In the genomic region with DNA sequence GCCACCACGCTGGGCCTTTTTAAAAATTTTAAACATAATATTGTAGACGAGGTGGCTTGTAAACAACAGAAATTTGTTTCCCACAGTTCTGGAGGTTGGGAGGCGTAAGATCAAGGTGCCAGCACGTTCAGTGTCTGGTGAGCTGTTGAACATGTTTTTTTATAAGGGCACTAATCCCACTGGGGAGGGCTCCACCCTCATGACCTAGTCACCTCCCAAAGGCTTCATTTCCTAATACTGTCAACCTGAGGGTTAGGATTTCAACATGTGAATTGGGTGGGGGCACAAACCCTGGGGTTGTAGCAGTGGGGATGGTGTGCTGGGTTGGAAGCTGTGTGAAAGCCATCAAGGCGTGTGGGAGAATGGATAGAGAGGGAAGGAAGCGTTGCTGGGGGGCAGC, we compare ENCODE assay signal across 21 cellular contexts. TPM values are rescaled to one million over a fixed set of nuclear protein-coding genes. Genes with fewer than 3 reads are reported as not detected.
A peak's percentile ranks its signal among the peaks of the same experiment; 100 is the strongest.
DNase-seq lines count a peak whose midpoint lies in the region; ATAC-seq, FAIRE-seq and TF ChIP-seq lines count a peak whose summit lies in the region.
"Had no signal": no experiment of that assay in that cellular context is flagged by ENCODE, and none has a peak within 500 bp of the region (broad histone marks: within the 10 kb centered on the region; RNA-seq: fewer than 3 reads in every experiment).

No MANE protein-coding gene starts in this region.

- H3K27me3 ChIP-seq in HepG2 (ENCODE audit: control insufficient read depth in 1 of 2, insufficient read depth in 2 of 2, low read length in 2 of 2) = no peaks in the 10 kb centered on the region
- H3K27me3 ChIP-seq in right lobe of liver = no peaks in the 10 kb centered on the region
- H3K27me3 ChIP-seq: brain microvascular endothelial cell had no signal

- H3K27me3 Mint-ChIP-seq in T-helper 17 cell = no peaks in the 10 kb centered on the region
- peaks cover 4 to 7% (median 4%) of the 10 kb centered on the region in 3 donors for H3K27me3 Mint-ChIP-seq in immature natural killer cell (ENCODE audit: low read depth in 3 of 3)
- no peaks in the 10 kb centered on the region for H3K27me3 Mint-ChIP-seq in stimulated activated naive CD8-positive, alpha-beta T cell treated with anti-CD3 and anti-CD28 coated beads, Interleukin-15, amount 100 ng/mL, for 72 hours

- peaks cover 65% of the 10 kb centered on the region for H3K4me1 ChIP-seq in HepG2 (ENCODE audit: insufficient read depth, low read length)
- peaks cover 0 to 41% (median 13%) of the 10 kb centered on the region in 4 donors for H3K4me1 ChIP-seq in right lobe of liver
- H3K4me1 ChIP-seq: parathyroid adenoma had no signal

- no peak overlapping the region for H3K27ac ChIP-seq in HepG2 (ENCODE audit: extremely low read length, insufficient read depth, low read length)
- H3K27ac ChIP-seq in right lobe of liver = no peak overlapping the region
- H3K27ac ChIP-seq: brain microvascular endothelial cell, parathyroid adenoma had no signal

- H3K9me3 ChIP-seq in HepG2 (ENCODE audit: low read length) = no peaks in the 10 kb centered on the region
- no peaks in the 10 kb centered on the region for H3K9me3 ChIP-seq in right lobe of liver
- H3K9me3 ChIP-seq in T-helper 17 cell (ENCODE audit: control insufficient read depth, low read length, poor library complexity, severe bottlenecking) = no peaks in the 10 kb centered on the region

- H3K27ac Mint-ChIP-seq in T-helper 17 cell = peak overlapping the region; percentile 68
- H3K27ac Mint-ChIP-seq in immature natural killer cell = peak overlapping the region in 2 of 6 donors; percentile 11 to 35
- peak overlapping the region; percentile 2 to 16 for H3K27ac Mint-ChIP-seq in stimulated activated naive CD8-positive, alpha-beta T cell treated with anti-CD3 and anti-CD28 coated beads, Interleukin-15, amount 100 ng/mL, for 72 hours

- no peak overlapping the region for H3K4me2 ChIP-seq in HepG2 (ENCODE audit: low read depth, low read length)

- CTCF ChIA-PET in HepG2 (lab: Yijun Ruan, JAX; ENCODE audit: low intra/inter-chr PET ratio, low total read pairs) = no interaction called here

- H3K36me3 Mint-ChIP-seq in T-helper 17 cell (ENCODE audit: low read depth) = peaks cover 14% of the 10 kb centered on the region
- peaks cover 11 to 29% (median 22%) of the 10 kb centered on the region in 3 donors for H3K36me3 Mint-ChIP-seq in immature natural killer cell

- no peak overlapping the region for H3K9ac ChIP-seq in HepG2 (ENCODE audit: insufficient read depth, low read depth, low read length)
- H3K9ac ChIP-seq: parathyroid adenoma had no signal

- BruUV-seq in HepG2 (replicated peaks; lab: Mats Ljungman, UMichigan) = no TSS peak

- WGBS in HepG2 (ENCODE audit: low lambda C conversion rate) = 88% methylated on average over 6 of the region's 6 CpGs
- 66% methylated on average over 6 of the region's 6 CpGs for WGBS in right lobe of liver (ENCODE audit: insufficient coverage, low coverage, low lambda C conversion rate, missing lambda C conversion rate)

- POLR2A ChIA-PET in HepG2 (lab: Yijun Ruan, JAX) = interaction anchor here (1.7 kb wide), 1 partner anchor 10 kb away, joined by 4 read pairs; no protein-coding TSS in a partner anchor

- no peak for FAIRE-seq in HepG2 (lab: Jason Lieb, UNC)
- FAIRE-seq: colon had no signal

- H3K79me2 ChIP-seq in HepG2 (ENCODE audit: insufficient read depth, low read length) = peaks cover 91% of the 10 kb centered on the region

- ATAC-seq in HepG2 (no peak), right lobe of liver (no peak), T-helper 17 cell (no peak), HG03432 (IDR thresholded peaks at IDR 0.05; ENCODE audit: unreplicated experiment) (no peak)
- ATAC-seq in stimulated activated naive CD8-positive, alpha-beta T cell treated with anti-CD3 and anti-CD28 coated beads, Interleukin-15, amount 100 ng/mL, for 72 hours = no peak
- ATAC-seq: HCT116, right cardiac atrium had no signal

- TF ChIP-seq CTCF in HepG2 (CRISPR knock-in tag; IDR thresholded peaks at IDR 0.05) = no peak
- no peak for TF ChIP-seq CTCF in right lobe of liver (IDR thresholded peaks at IDR 0.05)

- no peaks in the 10 kb centered on the region for H3K9me3 Mint-ChIP-seq in immature natural killer cell
- peaks cover 6 to 9% of the 10 kb centered on the region in 2 donors for H3K9me3 Mint-ChIP-seq in stimulated activated naive CD8-positive, alpha-beta T cell treated with anti-CD3 and anti-CD28 coated beads, Interleukin-15, amount 100 ng/mL, for 72 hours
- H3K9me3 Mint-ChIP-seq: activated T-helper 1 cell treated with anti-CD3 and anti-CD28 coated beads, Interleukin-12 subunit alpha, Interleukin-12 subunit beta, Interleukin-2, Interleukin-4 antibody, amounts not matched to agents 30 ng/mL and 10 ng/mL and 1 ng/mL, durations not matched to agents 14 hours and 24 hours and 36 hours had no signal

- H3K36me3 ChIP-seq in HepG2 (replicated peaks in 1 of 2; ENCODE audit: control insufficient read depth in 1 of 2, insufficient read depth in 2 of 2, low read length in 2 of 2) = peaks cover 8 to 41% of the 10 kb centered on the region in 2 experiments; a peak in 4 of 5 replicates
- no peaks in the 10 kb centered on the region for H3K36me3 ChIP-seq in right lobe of liver
- H3K36me3 ChIP-seq: brain microvascular endothelial cell had no signal

- peaks cover 6% of the 10 kb centered on the region; the same call in 1 of the 2 replicates for H4K20me1 ChIP-seq in HepG2 (ENCODE audit: insufficient read depth, low read length)

- no peak overlapping the region for H3K4me3 ChIP-seq in HepG2 (replicated peaks in 1 of 3; ENCODE audit: insufficient read depth in 1 of 3, low read depth in 2 of 3, low read length in 3 of 3)
- H3K4me3 ChIP-seq in right lobe of liver = no peak overlapping the region

- H3K4me1 Mint-ChIP-seq in T-helper 17 cell (peaks cover 51% of the 10 kb centered on the region), immature natural killer cell (peaks cover 58 to 60% of the 10 kb centered on the region in 2 donors)
- peaks cover 59% of the 10 kb centered on the region for H3K4me1 Mint-ChIP-seq in stimulated activated naive CD8-positive, alpha-beta T cell treated with anti-CD3 and anti-CD28 coated beads, Interleukin-15, amount 100 ng/mL, for 72 hours

- in situ Hi-C loops in HepG2 (cut with HindIII; ENCODE audit: extremely low pct_ligation_motif_present, low pct_unique_long_range_greater_than_20kb) = no loop called here

- intact Hi-C loops in HepG2 (cut with micrococcal nuclease; ENCODE audit: unreplicated experiment) (no loop called here), right lobe of liver (cut with DNase I) (no loop called here)

- TF ChIP-seq POLR2A in HepG2 (IDR thresholded peaks at IDR 0.05; ENCODE audit: insufficient read depth in 1 of 2, low read depth in 2 of 2, low read length in 2 of 2) (no peak), right lobe of liver (IDR thresholded peaks at IDR 0.05) (no peak)

- H2AFZ ChIP-seq in HepG2 (ENCODE audit: low read length) = no peak overlapping the region
- H2AFZ ChIP-seq: parathyroid adenoma had no signal

- no peak for TF ChIP-seq EP300 in HepG2 (IDR thresholded peaks at IDR 0.05; ENCODE audit: low read depth in 2 of 2, low read length in 2 of 2)
- no peak for TF ChIP-seq EP300 in HepG2 (CRISPR knock-in tag; IDR thresholded peaks at IDR 0.05; ENCODE audit: borderline replicate concordance)

- H3K4me3 Mint-ChIP-seq in T-helper 17 cell (peak overlapping the region; percentile 79), immature natural killer cell (peak overlapping the region in 3 of 5 donors; percentile 47 to 52 (median 48))
- H3K4me3 Mint-ChIP-seq in stimulated activated naive CD8-positive, alpha-beta T cell treated with anti-CD3 and anti-CD28 coated beads, Interleukin-15, amount 100 ng/mL, for 72 hours = no peak overlapping the region
- H3K4me3 Mint-ChIP-seq: activated T-helper 1 cell treated with anti-CD3 and anti-CD28 coated beads, Interleukin-12 subunit alpha, Interleukin-12 subunit beta, Interleukin-2, Interleukin-4 antibody, amounts not matched to agents 30 ng/mL and 10 ng/mL and 1 ng/mL, durations not matched to agents 14 hours and 24 hours and 36 hours had no signal

- DNase-seq in HepG2 (ENCODE audit: low spot score) (no peak), right lobe of liver (no peak), T-helper 17 cell (no peak), immature natural killer cell (no peak), amniotic stem cell (lab: John Stamatoyannopoulos, UW) (no peak), NCI-H1092 (lab: John Stamatoyannopoulos, UW) (no peak)
- no peak for DNase-seq in stimulated activated naive CD8-positive, alpha-beta T cell treated with anti-CD3 and anti-CD28 coated beads, Interleukin-15, amount 100 ng/mL, for 72 hours
- DNase-seq: activated CD4-positive, CD25-positive, alpha-beta regulatory T cell treated with anti-CD3 and anti-CD28 coated beads, Interleukin-2, amount 50 U/mL, for 72 hours; brain microvascular endothelial cell; DMS79; kidney glomerular epithelial cell; NCI-H1930; NCI-H2227 treated with DMSO at 0.1 percent for 48 hours; NCI-H774; stimulated activated CD8-positive, alpha-beta memory T cell treated with anti-CD3 and anti-CD28 coated beads, Interleukin-4, amount 100 ng/mL, for 48 hours had no signal

- no peak for TF ChIP-seq RAD21 in HepG2 (CRISPR knock-in tag; IDR thresholded peaks at IDR 0.05)

RNA-seq across cellular contexts. Expression of gene TBC1D14, which starts 27.6 kb away (rescaled TPM):
- total RNA-seq in HepG2 (2016; rRNA removed; fragmentation: Illumina TruSeq; extraction: Trizol) = 46.5 and 53.3 TPM in 2 replicates
- 65.4 and 73.2 TPM in 2 replicates for total RNA-seq in HepG2 (2016; cell fraction: cytosol; rRNA removed; fragmentation: Illumina TruSeq; extraction: Trizol; ENCODE audit: low read depth)
- 45.9 and 47.6 TPM in 2 replicates for total RNA-seq in HepG2 (2016; cell fraction: insoluble cytoplasmic fraction; rRNA removed; fragmentation: Illumina TruSeq; extraction: Trizol)
- total RNA-seq in HepG2 (2016; cell fraction: membrane; rRNA removed; fragmentation: Illumina TruSeq; extraction: Trizol) = 39.0 and 41.3 TPM in 2 replicates
- total RNA-seq in HepG2 (2016; cell fraction: nucleus; rRNA removed; fragmentation: Illumina TruSeq; extraction: Trizol) = 38.2 and 42.5 TPM in 2 replicates
- polyA plus RNA-seq in HepG2 (2011; rRNA removed) = 29.5 and 31.8 TPM in 2 replicates
- polyA plus RNA-seq in HepG2 (2011; cell fraction: cytosol; rRNA removed) = 29.0 and 31.7 TPM in 2 replicates
- polyA plus RNA-seq in HepG2 (2011; cell fraction: nucleus; rRNA removed) = 29.6 and 30.6 TPM in 2 replicates
- polyA plus RNA-seq in HepG2 (2012) = 31.1 and 34.7 TPM in 2 replicates
- 5.0 TPM in 2 replicates for polyA plus RNA-seq in HepG2 (2016; cell fraction: cytosol; fragmentation: Illumina TruSeq; extraction: Trizol; ENCODE audit: low read depth)
- 34.0 and 38.1 TPM in 2 replicates for polyA plus RNA-seq in HepG2 (2016; cell fraction: insoluble cytoplasmic fraction; fragmentation: Illumina TruSeq; extraction: Trizol; ENCODE audit: low read depth)
- 15.8 and 17.3 TPM in 2 replicates for polyA plus RNA-seq in HepG2 (2016; cell fraction: membrane; fragmentation: Illumina TruSeq; extraction: Trizol; ENCODE audit: low read depth)
- 42.2 and 45.1 TPM in 2 replicates for polyA plus RNA-seq in HepG2 (2016; cell fraction: nucleus; fragmentation: Illumina TruSeq; extraction: Trizol; ENCODE audit: insufficient read depth, low read depth)
- polyA minus RNA-seq in HepG2 (2011; rRNA and poly(A)+ RNA removed; ENCODE audit: low replicate concordance) = 34.1 and 63.3 TPM in 2 replicates
- 21.7 and 28.5 TPM in 2 replicates for polyA minus RNA-seq in HepG2 (2011; cell fraction: cytosol; rRNA and poly(A)+ RNA removed)
- polyA minus RNA-seq in HepG2 (2011; cell fraction: nucleus; rRNA and poly(A)+ RNA removed) = 25.8 and 31.3 TPM in 2 replicates
- total RNA-seq in right lobe of liver = 10 to 100 TPM; 14.1 to 34.8 (median 30.6) TPM
- total RNA-seq in T-helper 17 cell = 10 to 100 TPM; 49.1 to 55.2 TPM
- 10 to 100 TPM; 25.6 to 39.8 (median 26.6) TPM for polyA plus RNA-seq in immature natural killer cell

Comparison
In these comparisons a context has a peak if more than half of its experiments do, and no peak if none do; other contexts are left out.
1. H3K4me3 Mint-ChIP-seq: peak in T-helper 17 cell (single experiment) and immature natural killer cell (3 of 5); none in stimulated activated naive CD8-positive, alpha-beta T cell treated with anti-CD3 and anti-CD28 coated beads, Interleukin-15, amount 100 ng/mL, for 72 hours (0 of 2).